1 cellular context compared by ENCODE assay signal in genomic region chr10:35126062-35126529, GRCh38.
A peak's percentile ranks its signal among the peaks of the same experiment; 100 is the strongest.
TF ChIP-seq lines count a peak whose summit lies in the region.

No MANE protein-coding gene starts in this region.

TF ChIP-seq in GM12878, 131 proteins besides CTCF, POLR2A, EP300 and RAD21 (continued from another document):
- no peak for TF ChIP-seq ZBTB11 (CRISPR knock-in tag; IDR thresholded peaks at IDR 0.05)
- 0 out of 2 replicates have a peak, but pooled peaks have one; percentile 6 for TF ChIP-seq SMARCA5 (IDR thresholded peaks at IDR 0.05)
- TF ChIP-seq POLR2AphosphoS5 (IDR thresholded peaks at IDR 0.05; ENCODE audit: low read length), result no peak
- no peak for TF ChIP-seq EGR1 (IDR thresholded peaks at IDR 0.05; ENCODE audit: borderline replicate concordance in 1 of 2, low read depth in 2 of 2, low read length in 2 of 2)
- peak; percentile 68; the same call in 1 of the 2 replicates for TF ChIP-seq MLLT1 (IDR thresholded peaks at IDR 0.05)
- TF ChIP-seq ZNF24 (IDR thresholded peaks at IDR 0.05), result no peak
- TF ChIP-seq ZZZ3 (IDR thresholded peaks at IDR 0.05; ENCODE audit: control insufficient read depth, insufficient read length, low read depth), result no peak
- 0 out of 2 replicates have a peak, but pooled peaks have one; percentile 61 for TF ChIP-seq SMAD5 (IDR thresholded peaks at IDR 0.05; ENCODE audit: low read depth)
- no peak for TF ChIP-seq KDM1A (IDR thresholded peaks at IDR 0.05; ENCODE audit: borderline replicate concordance)
- TF ChIP-seq ATF3 (IDR thresholded peaks at IDR 0.05; ENCODE audit: borderline replicate concordance, extremely low read depth, low read depth, low read length), result no peak
- TF ChIP-seq FOS (IDR thresholded peaks at IDR 0.05; ENCODE audit: borderline replicate concordance, extremely low read depth, insufficient read length), result no peak
- TF ChIP-seq CEBPZ (IDR thresholded peaks at IDR 0.05; ENCODE audit: low read depth, low read length), result no peak
- no peak for TF ChIP-seq IRF4 (IDR thresholded peaks at IDR 0.05; ENCODE audit: low read depth, low read length)
- no peak for TF ChIP-seq HDAC6 (IDR thresholded peaks at IDR 0.05; ENCODE audit: unreplicated experiment)
- TF ChIP-seq LARP7 (IDR thresholded peaks at IDR 0.05), result peak; percentile 70; the same call in 1 of the 2 replicates
- TF ChIP-seq IKZF1 (conservative IDR thresholded peaks at IDR 0.05), result no peak
- TF ChIP-seq ZBTB40 (IDR thresholded peaks at IDR 0.05; ENCODE audit: borderline replicate concordance), result no peak; the same call in 1 of the 2 replicates
- TF ChIP-seq MYB (IDR thresholded peaks at IDR 0.05; ENCODE audit: borderline replicate concordance, low read depth, low read length), result no peak
- TF ChIP-seq RB1 (IDR thresholded peaks at IDR 0.05; ENCODE audit: borderline replicate concordance), result no peak
- TF ChIP-seq TARDBP (IDR thresholded peaks at IDR 0.05; ENCODE audit: borderline replicate concordance), result 0 out of 2 replicates have a peak, but pooled peaks have one; percentile 25
- no peak for TF ChIP-seq ZBTB33 (IDR thresholded peaks at IDR 0.05)
- TF ChIP-seq MTA2 (IDR thresholded peaks at IDR 0.05; ENCODE audit: low read depth), result no peak
TF ChIP-seq in GM12878: peak in this region for 5.
